1 cellular context compared by ENCODE assay signal in genomic region chr19:5452594-5453565, GRCh38.
TF ChIP-seq lines count a peak whose summit lies in the region.

No MANE protein-coding gene starts in this region.

TF ChIP-seq in H1, 55 proteins besides CTCF, POLR2A, EP300 and RAD21:
- TF ChIP-seq HDAC6 (IDR thresholded peaks at IDR 0.05; ENCODE audit: low read depth, low read length) (no peak), GABPA (IDR thresholded peaks at IDR 0.05; ENCODE audit: borderline replicate concordance, insufficient read depth, low read length) (no peak), RBBP5 (IDR thresholded peaks at IDR 0.05; ENCODE audit: borderline replicate concordance, low read depth, low read length) (no peak), SIX5 (IDR thresholded peaks at IDR 0.05; ENCODE audit: low read depth, low read length) (peak; percentile 45; the same call in 1 of the 2 replicates), ATF3 (IDR thresholded peaks at IDR 0.05; ENCODE audit: insufficient read depth, low read depth, low read length) (0 out of 2 replicates have a peak, but pooled peaks have one; percentile 47), MAX (IDR thresholded peaks at IDR 0.05) (no peak), USF2 (IDR thresholded peaks at IDR 0.05; ENCODE audit: low read length) (peak; percentile 77), SAP30 (IDR thresholded peaks at IDR 0.05; ENCODE audit: insufficient read depth, insufficient replicate concordance, low read length) (no peak), SP1 (IDR thresholded peaks at IDR 0.05; ENCODE audit: low read depth, low read length) (peak; percentile 62; the same call in 1 of the 2 replicates), KDM1A (IDR thresholded peaks at IDR 0.05; ENCODE audit: borderline replicate concordance, low read length) (peak; percentile 89), KDM4A (IDR thresholded peaks at IDR 0.05; ENCODE audit: low read depth, low read length, severe bottlenecking) (no peak)
TF ChIP-seq in H1: peak in this region for 5.
